In genomic region chr6:2999621-3000455, GRCh38 we compare ENCODE assay signal across 8 cellular contexts. TPM values are rescaled to one million over a fixed set of nuclear protein-coding genes. Genes with fewer than 3 reads are reported as not detected.
DNase-seq lines count a peak whose midpoint lies in the region; ATAC-seq and TF ChIP-seq lines count a peak whose summit lies in the region.

Gene NQO2, plus strand, starts transcription at chr6:2999894. Its CDS starts 6,659 bp downstream, at chr6:3006553.

- DNase-seq in GM10266 (ENCODE audit: extremely low spot score) (peak; percentile 98), HEK293T (ENCODE audit: extremely low spot score) (peak; percentile 99), NAMALWA (ENCODE audit: low spot score) (peak; percentile 83), T follicular helper cell (ENCODE audit: low read depth) (peak; percentile 85), cardiac septum (ENCODE audit: low spot score) (peak; percentile 98), pons (ENCODE audit: low spot score) (peak; percentile 87), tibial nerve (ENCODE audit: low spot score in 2 of 2) (peak; percentile 89 to 90)
- peak; percentile 91 for DNase-seq in activated naive CD8-positive, alpha-beta T cell treated with anti-CD3 and anti-CD28 coated beads, Interleukin-2, amount 50 U/mL, for 24 hours

- H3K4me3 ChIP-seq in tibial nerve = peak within 1 kb of the TSS; percentile 57 to 89 (median 82)

- intact Hi-C loops in cardiac septum (cut with DNase I) = loop anchor here (1.0 to 2.0 kb wide), 2 partner anchors 24 to 55 kb away; no protein-coding TSS in a partner anchor

- peaks cover 10% of the 10 kb centered on the region for H3K36me3 Mint-ChIP-seq in activated naive CD8-positive, alpha-beta T cell treated with anti-CD3 and anti-CD28 coated beads, Interleukin-2, amount 50 U/mL, for 24 hours (ENCODE audit: low read depth)

- no peaks in the 10 kb centered on the region for H3K27me3 Mint-ChIP-seq in activated naive CD8-positive, alpha-beta T cell treated with anti-CD3 and anti-CD28 coated beads, Interleukin-2, amount 50 U/mL, for 24 hours

- TF ChIP-seq EP300 in tibial nerve (IDR thresholded peaks at IDR 0.05) = peak in 1 of 2 donors; percentile 92

- 6 to 21% methylated on average over 9 to 64 of the region's 86 CpGs for WGBS in tibial nerve, 2 donors

- H3K4me1 Mint-ChIP-seq in activated naive CD8-positive, alpha-beta T cell treated with anti-CD3 and anti-CD28 coated beads, Interleukin-2, amount 50 U/mL, for 24 hours = peaks cover 24% of the 10 kb centered on the region

- peak within 1 kb of the TSS; percentile 90 for H3K27ac Mint-ChIP-seq in activated naive CD8-positive, alpha-beta T cell treated with anti-CD3 and anti-CD28 coated beads, Interleukin-2, amount 50 U/mL, for 24 hours

- CTCF ChIA-PET in HEK293T (lab: Yijun Ruan, JAX) = interaction anchor here (0.5 to 1.1 kb wide), 6 partner anchors 28 to 939 kb away, joined by 3 to 4 read pairs (median 4); no protein-coding TSS in a partner anchor

- H3K27me3 ChIP-seq in tibial nerve = no peaks in the 10 kb centered on the region

- H3K9me3 ChIP-seq in tibial nerve = no peaks in the 10 kb centered on the region

- peaks cover 0 to 11% (median 0%) of the 10 kb centered on the region in 3 donors for H3K36me3 ChIP-seq in tibial nerve

- TF ChIP-seq POLR2A in tibial nerve (IDR thresholded peaks at IDR 0.05) = peak; percentile 85 to 90

- peak within 1 kb of the TSS; percentile 86 to 94 (median 90) for H3K27ac ChIP-seq in tibial nerve

- TF ChIP-seq CTCF in GM10266 (IDR thresholded peaks at IDR 0.05; ENCODE audit: control insufficient read depth, insufficient read depth, low read depth, missing control alignments) (no peak), tibial nerve (IDR thresholded peaks at IDR 0.05) (peak in 2 of 5 experiments; percentile 47 to 62)

- POLR2A ChIA-PET in HEK293T (lab: Yijun Ruan, JAX) = interaction anchor here (0.6 to 1.9 kb wide), 9 partner anchors 10 to 68 kb away, joined by 3 to 17 read pairs (median 4); partner anchors contain the start of gene RIPK1

- H3K9me3 Mint-ChIP-seq in activated naive CD8-positive, alpha-beta T cell treated with anti-CD3 and anti-CD28 coated beads, Interleukin-2, amount 50 U/mL, for 24 hours = no peaks in the 10 kb centered on the region

- ATAC-seq in activated naive CD8-positive, alpha-beta T cell treated with anti-CD3 and anti-CD28 coated beads, Interleukin-2, amount 50 U/mL, for 24 hours = peak; percentile 67

- H3K4me1 ChIP-seq in tibial nerve = peaks cover 0 to 40% (median 11%) of the 10 kb centered on the region in 4 donors

- peak within 1 kb of the TSS; percentile 90 for H3K4me3 Mint-ChIP-seq in activated naive CD8-positive, alpha-beta T cell treated with anti-CD3 and anti-CD28 coated beads, Interleukin-2, amount 50 U/mL, for 24 hours

TF ChIP-seq in HEK293T, 16 proteins besides CTCF, POLR2A, EP300 and RAD21:
- TF ChIP-seq SP1 (IDR thresholded peaks at IDR 0.05) = no peak
- no peak for TF ChIP-seq ZNF384 (IDR thresholded peaks at IDR 0.05)
- no peak for TF ChIP-seq SUZ12 (IDR thresholded peaks at IDR 0.05)
- TF ChIP-seq L3MBTL2 (conservative IDR thresholded peaks at IDR 0.05) = peak; percentile 42
TF ChIP-seq in HEK293T: peak in this region for 1.

RNA-seq across cellular contexts. Expression of gene NQO2, which starts in this region (rescaled TPM):
- total RNA-seq in cardiac septum (37.9 TPM), tibial nerve (10 to 100 TPM; 18.8 to 33.6 (median 25.8) TPM)

Comparison
In these comparisons a context has a peak if more than half of its experiments do, and no peak if none do; other contexts are left out.
1. Peak in every context shown above with its lines: DNase-seq, ATAC-seq, H3K4me3 ChIP-seq and H3K27ac ChIP-seq.